ENCODE assay signal across 1 cellular context in the genomic region with DNA sequence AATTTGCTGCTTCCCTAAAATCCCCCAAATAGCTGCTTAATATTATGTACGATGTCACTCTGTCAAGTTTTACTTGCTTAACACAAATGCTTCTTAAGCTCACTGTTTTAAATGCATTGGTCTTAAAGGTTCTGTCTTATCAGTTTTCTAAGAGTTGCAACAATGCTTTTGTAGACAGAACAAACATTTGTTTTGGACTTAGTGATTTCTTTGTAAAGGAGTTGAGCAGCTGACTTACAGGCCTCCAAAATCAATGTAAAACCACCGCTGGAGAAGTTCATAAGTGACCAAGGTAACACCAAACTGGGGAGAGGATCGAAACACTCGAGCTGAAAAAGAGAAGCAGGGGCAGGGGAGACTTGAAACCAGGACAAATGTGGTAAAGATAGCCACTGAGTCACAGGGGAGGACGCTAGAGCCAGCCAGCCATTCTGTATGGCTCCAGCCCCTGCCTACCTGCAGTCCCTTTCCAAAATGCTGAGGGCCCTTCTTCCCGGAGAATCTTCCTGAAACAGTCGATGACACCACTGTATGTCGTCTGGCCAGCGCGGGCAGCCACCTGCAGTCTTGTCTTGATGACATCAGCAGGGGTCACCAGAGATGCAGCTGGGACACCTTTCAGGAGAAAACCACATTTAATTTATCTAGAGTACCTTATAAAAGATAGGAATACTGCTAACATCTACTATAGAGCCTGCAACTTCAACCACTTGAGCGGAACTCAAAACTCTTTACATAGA.
TF ChIP-seq lines count a peak whose summit lies in the region.

No MANE protein-coding gene starts in this region.

TF ChIP-seq in HepG2, 621 proteins besides CTCF, POLR2A, EP300 and RAD21 (continued from another document and continues in another):
- TF ChIP-seq AHDC1 (CRISPR knock-in tag; IDR thresholded peaks at IDR 0.05; ENCODE audit: borderline replicate concordance) (peak; percentile 69; the same call in 1 of the 2 replicates), ELF4 (CRISPR knock-in tag; IDR thresholded peaks at IDR 0.05; ENCODE audit: borderline replicate concordance) (no peak), ATAD3A (CRISPR knock-in tag; IDR thresholded peaks at IDR 0.05) (no peak), IRF1 (CRISPR knock-in tag; IDR thresholded peaks at IDR 0.05; ENCODE audit: low read depth) (no peak), ZNF484 (CRISPR knock-in tag; IDR thresholded peaks at IDR 0.05; ENCODE audit: borderline replicate concordance, low read depth) (no peak), DNMT1 (CRISPR knock-in tag; IDR thresholded peaks at IDR 0.05) (no peak), ZSCAN9 (CRISPR knock-in tag; IDR thresholded peaks at IDR 0.05; ENCODE audit: borderline replicate concordance) (no peak), ZNF253 (CRISPR knock-in tag; IDR thresholded peaks at IDR 0.05; ENCODE audit: borderline replicate concordance) (no peak), JARID2 (CRISPR knock-in tag; IDR thresholded peaks at IDR 0.05; ENCODE audit: insufficient replicate concordance) (no peak), SNAPC4 (CRISPR knock-in tag; IDR thresholded peaks at IDR 0.05) (no peak), HNRNPH1 (optimal IDR thresholded peaks at IDR 0.05; ENCODE audit: low read depth, low read length) (no peak), IKZF1 (IDR thresholded peaks at IDR 0.05) (no peak), KAT8 (CRISPR knock-in tag; IDR thresholded peaks at IDR 0.05) (no peak), U2AF2 (IDR thresholded peaks at IDR 0.05; ENCODE audit: low read depth, low read length) (no peak), MLLT10 (CRISPR knock-in tag; IDR thresholded peaks at IDR 0.05) (no peak), ZNF510 (CRISPR knock-in tag; IDR thresholded peaks at IDR 0.05; ENCODE audit: low read depth) (no peak), ZBTB21 (CRISPR knock-in tag; IDR thresholded peaks at IDR 0.05) (no peak), CENPT (CRISPR knock-in tag; IDR thresholded peaks at IDR 0.05; ENCODE audit: low read depth) (no peak), GRHL1 (CRISPR knock-in tag; conservative IDR thresholded peaks at IDR 0.05) (no peak), SOX5 (CRISPR knock-in tag; IDR thresholded peaks at IDR 0.05; ENCODE audit: borderline replicate concordance) (peak; percentile 92), SIX4 (CRISPR knock-in tag; IDR thresholded peaks at IDR 0.05) (no peak), FOXJ3 (CRISPR knock-in tag; IDR thresholded peaks at IDR 0.05; ENCODE audit: borderline replicate concordance) (peak; percentile 38; the same call in 1 of the 2 replicates), SMARCC2 (IDR thresholded peaks at IDR 0.05) (no peak), ZC3H4 (CRISPR knock-in tag; IDR thresholded peaks at IDR 0.05; ENCODE audit: borderline replicate concordance) (no peak), ZNF414 (CRISPR knock-in tag; IDR thresholded peaks at IDR 0.05) (no peak), HINFP (CRISPR knock-in tag; IDR thresholded peaks at IDR 0.05; ENCODE audit: low read depth) (no peak), ZNF136 (CRISPR knock-in tag; IDR thresholded peaks at IDR 0.05; ENCODE audit: low read depth) (no peak), PITX1 (CRISPR knock-in tag; IDR thresholded peaks at IDR 0.05) (peak; percentile 88), ATF1 (CRISPR knock-in tag; IDR thresholded peaks at IDR 0.05) (0 out of 2 replicates have a peak, but pooled peaks have one; percentile 38)
- TF ChIP-seq, protein P1, sequence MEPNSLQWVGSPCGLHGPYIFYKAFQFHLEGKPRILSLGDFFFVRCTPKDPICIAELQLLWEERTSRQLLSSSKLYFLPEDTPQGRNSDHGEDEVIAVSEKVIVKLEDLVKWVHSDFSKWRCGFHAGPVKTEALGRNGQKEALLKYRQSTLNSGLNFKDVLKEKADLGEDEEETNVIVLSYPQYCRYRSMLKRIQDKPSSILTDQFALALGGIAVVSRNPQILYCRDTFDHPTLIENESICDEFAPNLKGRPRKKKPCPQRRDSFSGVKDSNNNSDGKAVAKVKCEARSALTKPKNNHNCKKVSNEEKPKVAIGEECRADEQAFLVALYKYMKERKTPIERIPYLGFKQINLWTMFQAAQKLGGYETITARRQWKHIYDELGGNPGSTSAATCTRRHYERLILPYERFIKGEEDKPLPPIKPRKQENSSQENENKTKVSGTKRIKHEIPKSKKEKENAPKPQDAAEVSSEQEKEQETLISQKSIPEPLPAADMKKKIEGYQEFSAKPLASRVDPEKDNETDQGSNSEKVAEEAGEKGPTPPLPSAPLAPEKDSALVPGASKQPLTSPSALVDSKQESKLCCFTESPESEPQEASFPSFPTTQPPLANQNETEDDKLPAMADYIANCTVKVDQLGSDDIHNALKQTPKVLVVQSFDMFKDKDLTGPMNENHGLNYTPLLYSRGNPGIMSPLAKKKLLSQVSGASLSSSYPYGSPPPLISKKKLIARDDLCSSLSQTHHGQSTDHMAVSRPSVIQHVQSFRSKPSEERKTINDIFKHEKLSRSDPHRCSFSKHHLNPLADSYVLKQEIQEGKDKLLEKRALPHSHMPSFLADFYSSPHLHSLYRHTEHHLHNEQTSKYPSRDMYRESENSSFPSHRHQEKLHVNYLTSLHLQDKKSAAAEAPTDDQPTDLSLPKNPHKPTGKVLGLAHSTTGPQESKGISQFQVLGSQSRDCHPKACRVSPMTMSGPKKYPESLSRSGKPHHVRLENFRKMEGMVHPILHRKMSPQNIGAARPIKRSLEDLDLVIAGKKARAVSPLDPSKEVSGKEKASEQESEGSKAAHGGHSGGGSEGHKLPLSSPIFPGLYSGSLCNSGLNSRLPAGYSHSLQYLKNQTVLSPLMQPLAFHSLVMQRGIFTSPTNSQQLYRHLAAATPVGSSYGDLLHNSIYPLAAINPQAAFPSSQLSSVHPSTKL (CRISPR knock-in tag; IDR thresholded peaks at IDR 0.05), result peak; percentile 78; the same call in 1 of the 2 replicates
- TF ChIP-seq, protein P2, sequence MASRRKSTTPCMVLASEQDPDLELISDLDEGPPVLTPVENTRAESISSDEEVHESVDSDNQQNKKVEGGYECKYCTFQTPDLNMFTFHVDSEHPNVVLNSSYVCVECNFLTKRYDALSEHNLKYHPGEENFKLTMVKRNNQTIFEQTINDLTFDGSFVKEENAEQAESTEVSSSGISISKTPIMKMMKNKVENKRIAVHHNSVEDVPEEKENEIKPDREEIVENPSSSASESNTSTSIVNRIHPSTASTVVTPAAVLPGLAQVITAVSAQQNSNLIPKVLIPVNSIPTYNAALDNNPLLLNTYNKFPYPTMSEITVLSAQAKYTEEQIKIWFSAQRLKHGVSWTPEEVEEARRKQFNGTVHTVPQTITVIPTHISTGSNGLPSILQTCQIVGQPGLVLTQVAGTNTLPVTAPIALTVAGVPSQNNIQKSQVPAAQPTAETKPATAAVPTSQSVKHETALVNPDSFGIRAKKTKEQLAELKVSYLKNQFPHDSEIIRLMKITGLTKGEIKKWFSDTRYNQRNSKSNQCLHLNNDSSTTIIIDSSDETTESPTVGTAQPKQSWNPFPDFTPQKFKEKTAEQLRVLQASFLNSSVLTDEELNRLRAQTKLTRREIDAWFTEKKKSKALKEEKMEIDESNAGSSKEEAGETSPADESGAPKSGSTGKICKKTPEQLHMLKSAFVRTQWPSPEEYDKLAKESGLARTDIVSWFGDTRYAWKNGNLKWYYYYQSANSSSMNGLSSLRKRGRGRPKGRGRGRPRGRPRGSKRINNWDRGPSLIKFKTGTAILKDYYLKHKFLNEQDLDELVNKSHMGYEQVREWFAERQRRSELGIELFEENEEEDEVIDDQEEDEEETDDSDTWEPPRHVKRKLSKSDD (CRISPR knock-in tag; IDR thresholded peaks at IDR 0.05; ENCODE audit: low read depth), result no peak
